Comparison of ENCODE assay signal across 9 cellular contexts in the genomic region with DNA sequence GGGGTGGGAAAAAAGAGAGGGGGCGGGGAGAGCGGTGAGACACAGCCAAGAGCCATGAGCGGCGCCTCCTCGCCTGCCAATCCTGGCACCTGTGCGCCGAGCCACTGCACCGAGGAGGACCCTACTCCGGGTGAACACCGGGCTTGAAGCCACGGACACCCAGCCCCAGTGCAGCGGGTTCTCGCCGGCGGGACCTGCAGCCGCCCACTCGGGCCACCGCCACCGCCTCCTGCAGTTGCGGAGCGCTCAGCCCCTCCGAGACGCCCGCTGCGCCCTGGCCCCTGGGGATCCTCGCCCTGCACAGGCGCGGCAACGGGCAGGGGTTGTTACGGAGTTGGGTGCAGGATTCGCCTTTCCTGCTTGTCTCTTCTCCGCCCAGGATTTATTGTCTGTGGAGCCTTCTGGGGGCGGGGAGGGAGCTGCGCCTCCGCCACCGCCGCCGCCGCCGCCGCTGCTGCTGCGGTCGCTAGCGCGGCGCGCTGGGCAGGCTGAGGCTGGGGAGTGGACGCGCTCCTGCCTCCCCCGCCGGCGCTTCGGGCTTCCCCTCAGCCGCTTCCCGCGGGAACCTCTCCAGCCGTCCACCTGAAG. TPM values are rescaled to one million over a fixed set of nuclear protein-coding genes. Genes with fewer than 3 reads are reported as not detected.
DNase-seq lines count a peak whose midpoint lies in the region; ATAC-seq and TF ChIP-seq lines count a peak whose summit lies in the region.
"Had no signal": no experiment of that assay in that cellular context is flagged by ENCODE, and none has a peak within 500 bp of the region (broad histone marks: within the 10 kb centered on the region; RNA-seq: fewer than 3 reads in every experiment).

LRRC7 (plus strand) TSS at position 76 of the 588 bp plus-strand sequence. CDS start 718 bp downstream, outside the sequence.

- peak within 1 kb of the TSS; percentile 60 for H3K4me3 ChIP-seq in LNCaP clone FGC (ENCODE audit: low read depth, low read length)
- H3K4me3 ChIP-seq in neutrophil (ENCODE audit: low read depth in 1 of 2, low read length in 1 of 2), result peak within 1 kb of the TSS; percentile 38 to 47
- no peak within 1 kb of the TSS for H3K4me3 ChIP-seq in Karpas-422 (ENCODE audit: low read length)
- H3K4me3 ChIP-seq: BLaER1 had no signal

- peaks cover 10% of the 10 kb centered on the region for H3K4me1 Mint-ChIP-seq in activated CD8-positive, alpha-beta T cell treated with anti-CD3 and anti-CD28 coated beads, Interleukin-2, amount 10 ng/mL, durations not matched to agents 7 days and 5 days (ENCODE audit: low read depth)

- DNase-seq in NCI-H146 (lab: John Stamatoyannopoulos, UW) (peak; percentile 49), NCI-H146 treated with DMSO at 0.1 percent for 48 hours (lab: John Stamatoyannopoulos, UW; ENCODE audit: unreplicated experiment) (no peak), LNCaP clone FGC (ENCODE audit: low read depth) (no peak), glomerular visceral epithelial cell (ENCODE audit: extremely low spot score) (peak; percentile 38), COLO829 (ENCODE audit: low spot score) (no peak), Karpas-422 (no peak)
- DNase-seq in activated CD8-positive, alpha-beta T cell treated with anti-CD3 and anti-CD28 coated beads, Interleukin-2, amount 10 ng/mL, durations not matched to agents 7 days and 5 days, result no peak

- no peak within 1 kb of the TSS for H3K4me2 ChIP-seq in Karpas-422 (ENCODE audit: low read depth, low read length, poor library complexity, severe bottlenecking)
- H3K4me2 ChIP-seq: BLaER1 had no signal

- H3K4me1 ChIP-seq in neutrophil (ENCODE audit: control insufficient read depth in 1 of 2, insufficient read depth in 1 of 2, low read depth in 1 of 2, low read length in 1 of 2), result peaks cover 10 to 21% of the 10 kb centered on the region in 2 experiments
- H3K4me1 ChIP-seq in Karpas-422 (ENCODE audit: low read length), result no peaks in the 10 kb centered on the region
- H3K4me1 ChIP-seq: BLaER1 had no signal

- H3K9ac ChIP-seq in Karpas-422 (ENCODE audit: low read length), result no peak within 1 kb of the TSS
- H3K9ac ChIP-seq: BLaER1 had no signal

- no peaks in the 10 kb centered on the region for H3K36me3 ChIP-seq in neutrophil
- no peaks in the 10 kb centered on the region for H3K36me3 ChIP-seq in Karpas-422 (ENCODE audit: insufficient read depth, low read length)
- H3K36me3 ChIP-seq: BLaER1 had no signal

- TF ChIP-seq CTCF in LNCaP clone FGC (IDR thresholded peaks at IDR 0.05; ENCODE audit: control insufficient read depth, extremely low read depth, insufficient read depth), result no peak
- TF ChIP-seq CTCF in neutrophil (IDR thresholded peaks at IDR 0.05), result no peak

- H3K27me3 ChIP-seq in neutrophil (peaks cover 99% of the 10 kb centered on the region), Karpas-422 (ENCODE audit: low read length) (no peaks in the 10 kb centered on the region)
- H3K27me3 ChIP-seq: BLaER1 had no signal

- no peaks in the 10 kb centered on the region for H3K79me2 ChIP-seq in Karpas-422 (ENCODE audit: low read length)

- peaks cover 3% of the 10 kb centered on the region for H3K36me3 Mint-ChIP-seq in activated CD8-positive, alpha-beta T cell treated with anti-CD3 and anti-CD28 coated beads, Interleukin-2, amount 10 ng/mL, durations not matched to agents 7 days and 5 days (ENCODE audit: low read depth)

- H3K9me3 ChIP-seq in neutrophil, result no peaks in the 10 kb centered on the region
- no peaks in the 10 kb centered on the region; the same call in 1 of the 2 replicates for H3K9me3 ChIP-seq in Karpas-422 (ENCODE audit: low read length)

- H3K27ac Mint-ChIP-seq in activated CD8-positive, alpha-beta T cell treated with anti-CD3 and anti-CD28 coated beads, Interleukin-2, amount 10 ng/mL, durations not matched to agents 7 days and 5 days, result peak within 1 kb of the TSS; percentile 62

- no peak within 1 kb of the TSS for H2AFZ ChIP-seq in Karpas-422 (ENCODE audit: low read length)

- H3K27me3 Mint-ChIP-seq in activated CD8-positive, alpha-beta T cell treated with anti-CD3 and anti-CD28 coated beads, Interleukin-2, amount 10 ng/mL, durations not matched to agents 7 days and 5 days (ENCODE audit: low read depth), result peaks cover 30% of the 10 kb centered on the region

- no peaks in the 10 kb centered on the region for H3K9me2 ChIP-seq in Karpas-422 (replicated peaks; ENCODE audit: insufficient read depth, low read length)

- ATAC-seq in activated CD8-positive, alpha-beta T cell treated with anti-CD3 and anti-CD28 coated beads, Interleukin-2, amount 10 ng/mL, durations not matched to agents 7 days and 5 days, result peak; percentile 52

- CTCF ChIA-PET in activated CD8-positive, alpha-beta T cell treated with anti-CD3 and anti-CD28 coated beads, Interleukin-2, amount 10 ng/mL, durations not matched to agents 7 days and 5 days (lab: Charles Lee), result no interaction called here

- POLR2A ChIA-PET in activated CD8-positive, alpha-beta T cell treated with anti-CD3 and anti-CD28 coated beads, Interleukin-2, amount 10 ng/mL, durations not matched to agents 7 days and 5 days (lab: Charles Lee), result no interaction called here

- no peaks in the 10 kb centered on the region for H3K9me3 Mint-ChIP-seq in activated CD8-positive, alpha-beta T cell treated with anti-CD3 and anti-CD28 coated beads, Interleukin-2, amount 10 ng/mL, durations not matched to agents 7 days and 5 days (ENCODE audit: insufficient read depth)

- no peaks in the 10 kb centered on the region for H4K20me1 ChIP-seq in Karpas-422 (ENCODE audit: insufficient read depth, low read depth, low read length)
- H4K20me1 ChIP-seq: BLaER1 had no signal

- peak within 1 kb of the TSS; percentile 56 for H3K4me3 Mint-ChIP-seq in activated CD8-positive, alpha-beta T cell treated with anti-CD3 and anti-CD28 coated beads, Interleukin-2, amount 10 ng/mL, durations not matched to agents 7 days and 5 days

- no peak within 1 kb of the TSS for H3K27ac ChIP-seq in neutrophil
- H3K27ac ChIP-seq in Karpas-422 (ENCODE audit: low read length), result no peak within 1 kb of the TSS
- H3K27ac ChIP-seq: BLaER1 had no signal

RNA-seq across cellular contexts. Expression of gene LRRC7, which starts in this region (rescaled TPM):
- total RNA-seq in activated CD8-positive, alpha-beta T cell treated with anti-CD3 and anti-CD28 coated beads, Interleukin-2, amount 10 ng/mL, durations not matched to agents 7 days and 5 days, result under 1 TPM; 0.08 to 0.16 TPM
- total RNA-seq in Karpas-422 (2014; rRNA removed; shearing (Covaris generic); ENCODE audit: low replicate concordance), result not detected in 2 replicates

Comparison
In these comparisons a context has a peak if more than half of its experiments do, and no peak if none do; other contexts are left out.
1. DNase-seq: peak in NCI-H146 (single experiment) and glomerular visceral epithelial cell (single experiment); none in NCI-H146 treated with DMSO at 0.1 percent for 48 hours (single experiment), LNCaP clone FGC (single experiment), activated CD8-positive, alpha-beta T cell treated with anti-CD3 and anti-CD28 coated beads, Interleukin-2, amount 10 ng/mL, durations not matched to agents 7 days and 5 days (single experiment), COLO829 (single experiment) and Karpas-422 (single experiment).
2. Peak in ATAC-seq in activated CD8-positive, alpha-beta T cell treated with anti-CD3 and anti-CD28 coated beads, Interleukin-2, amount 10 ng/mL, durations not matched to agents 7 days and 5 days; RNA of the gene not detected or under 1 TPM.